ENCODE assay signal across 17 cellular contexts in the genomic region with DNA sequence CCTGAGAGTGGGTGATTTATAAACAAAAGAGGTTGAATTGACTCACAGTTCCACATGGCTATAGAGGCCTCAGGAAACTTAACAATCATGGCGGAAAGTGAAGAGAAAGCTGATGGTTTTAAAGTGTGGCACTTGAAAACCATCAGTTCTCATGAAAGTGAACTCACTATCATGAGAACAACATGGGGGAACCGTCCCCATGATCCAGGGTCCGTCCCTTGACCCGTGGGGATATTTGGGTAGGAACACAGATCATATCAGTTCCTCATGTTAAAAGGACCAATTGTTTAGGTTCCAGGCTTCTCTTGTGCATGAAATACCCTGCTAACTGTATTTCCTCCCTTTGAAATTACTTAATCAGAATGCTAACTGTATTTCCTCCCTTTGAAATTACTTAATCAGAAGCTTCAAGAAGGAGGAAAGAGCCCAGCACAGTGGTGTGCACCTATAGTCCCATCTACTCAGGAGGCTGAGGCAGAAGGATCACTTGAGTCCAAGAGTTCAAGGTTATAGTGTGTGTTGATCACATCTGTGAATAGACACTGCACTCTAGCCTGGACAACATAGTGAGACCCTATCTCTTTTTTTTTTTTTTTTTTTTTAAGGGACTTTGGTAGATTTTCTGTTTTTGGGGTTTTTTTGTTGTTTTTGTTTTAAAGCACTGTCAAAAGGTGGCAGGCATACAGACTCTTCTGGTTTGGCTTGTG. TPM values are rescaled to one million over a fixed set of nuclear protein-coding genes. Genes with fewer than 3 reads are reported as not detected.
DNase-seq lines count a peak whose midpoint lies in the region; ATAC-seq, FAIRE-seq and TF ChIP-seq lines count a peak whose summit lies in the region.
"Had no signal": no experiment of that assay in that cellular context is flagged by ENCODE, and none has a peak within 500 bp of the region (broad histone marks: within the 10 kb centered on the region; RNA-seq: fewer than 3 reads in every experiment).

No MANE protein-coding gene starts in this region.

- no peak for TF ChIP-seq POLR2A in K562 (conservative IDR thresholded peaks at IDR 0.05)

- H2BK5ac ChIP-seq in neuronal stem cell (ENCODE audit: low read length), result no peak overlapping the region

- no peaks in the 10 kb centered on the region for H3K9me3 ChIP-seq in CD8-positive, alpha-beta T cell (ENCODE audit: low read length)
- H3K9me3 ChIP-seq in K562 (replicated peaks; ENCODE audit: control insufficient read depth, insufficient read depth, low read depth, low read length) (no peaks in the 10 kb centered on the region), neuronal stem cell (replicated peaks in 1 of 2; ENCODE audit: control insufficient read depth in 2 of 2, insufficient read depth in 1 of 2, low read depth in 1 of 2, low read length in 2 of 2) (no peaks in the 10 kb centered on the region)
- H3K9me3 ChIP-seq: BE2C, HAP-1 had no signal

- no peak overlapping the region for H2BK15ac ChIP-seq in neuronal stem cell (ENCODE audit: low read length)

- no peaks in the 10 kb centered on the region for H4K20me1 ChIP-seq in K562 (replicated peaks; ENCODE audit: control insufficient read depth, insufficient read depth, low read length)

- H4K91ac ChIP-seq in neuronal stem cell (ENCODE audit: low read depth, low read length, poor library complexity), result no peak overlapping the region

- peaks cover 73% of the 10 kb centered on the region for H3K36me3 Mint-ChIP-seq in CD8-positive, alpha-beta T cell
- H3K36me3 Mint-ChIP-seq in activated T-helper 17 cell treated with anti-CD3 and anti-CD28 coated beads, Interleukin-2, amount 50 U/mL, for 72 hours (ENCODE audit: low read depth), result peaks cover 88% of the 10 kb centered on the region
- H3K36me3 Mint-ChIP-seq in activated naive CD4-positive, alpha-beta T cell treated with anti-CD3 and anti-CD28 coated beads, Interleukin-2, amount 10 ng/mL, durations not matched to agents 7 days and 5 days, result peaks cover 38% of the 10 kb centered on the region

- no peak for ATAC-seq in CD8-positive, alpha-beta T cell
- ATAC-seq in K562, result no peak
- no peak for ATAC-seq in activated T-helper 17 cell treated with anti-CD3 and anti-CD28 coated beads, Interleukin-2, amount 50 U/mL, for 72 hours (replicated peaks)

- no peak overlapping the region for H3K14ac ChIP-seq in neuronal stem cell (ENCODE audit: low read length)

- no peak overlapping the region for H3K4me3 ChIP-seq in CD8-positive, alpha-beta T cell (ENCODE audit: low read depth, low read length)
- H3K4me3 ChIP-seq in K562 (no peak overlapping the region), neuronal stem cell (ENCODE audit: low read length in 2 of 2) (no peak overlapping the region)
- H3K4me3 ChIP-seq: HAP-1 had no signal

- TF ChIP-seq RAD21 in K562 (CRISPR knock-in tag; conservative IDR thresholded peaks at IDR 0.05 in 1 of 2, IDR thresholded peaks at IDR 0.05 in 1 of 2), result no peak

- WGBS in K562 (ENCODE audit: insufficient coverage, low coverage, missing lambda C conversion rate), result 91% methylated on average over 4 of the region's 4 CpGs
- no CpG with 5 or more reads among the region's 4 CpGs for WGBS in neuronal stem cell (ENCODE audit: extremely low coverage in 2 of 2, insufficient read length in 2 of 2, insufficient replicate concordance in 1 of 2), 2 donors

- intact Hi-C loops in CD8-positive, alpha-beta T cell (cut with DNase I, micrococcal nuclease), result no loop called here
- intact Hi-C loops in K562 (cut with micrococcal nuclease), result no loop called here

- H3K4me1 Mint-ChIP-seq in CD8-positive, alpha-beta T cell (ENCODE audit: low read depth), result peaks cover 10% of the 10 kb centered on the region
- H3K4me1 Mint-ChIP-seq in activated T-helper 17 cell treated with anti-CD3 and anti-CD28 coated beads, Interleukin-2, amount 50 U/mL, for 72 hours, result no peaks in the 10 kb centered on the region
- H3K4me1 Mint-ChIP-seq in activated naive CD4-positive, alpha-beta T cell treated with anti-CD3 and anti-CD28 coated beads, Interleukin-2, amount 10 ng/mL, durations not matched to agents 7 days and 5 days, result peaks cover 6% of the 10 kb centered on the region

- H3K4ac ChIP-seq in neuronal stem cell (ENCODE audit: low read length), result no peak overlapping the region

- H3K79me2 ChIP-seq in K562 (ENCODE audit: control insufficient read depth, insufficient read depth, low read length), result no peaks in the 10 kb centered on the region

- TF ChIP-seq CTCF in CD8-positive, alpha-beta T cell (IDR thresholded peaks at IDR 0.05), result no peak
- no peak for TF ChIP-seq CTCF in K562 (IDR thresholded peaks at IDR 0.05 in 2 of 3, conservative IDR thresholded peaks at IDR 0.05 in 1 of 3; ENCODE audit: insufficient read depth in 2 of 3, low read depth in 1 of 3, low read length in 3 of 3)

- H3K9me3 Mint-ChIP-seq in CD8-positive, alpha-beta T cell, result no peaks in the 10 kb centered on the region
- no peaks in the 10 kb centered on the region for H3K9me3 Mint-ChIP-seq in activated T-helper 17 cell treated with anti-CD3 and anti-CD28 coated beads, Interleukin-2, amount 50 U/mL, for 72 hours
- H3K9me3 Mint-ChIP-seq in activated naive CD4-positive, alpha-beta T cell treated with anti-CD3 and anti-CD28 coated beads, Interleukin-2, amount 10 ng/mL, durations not matched to agents 7 days and 5 days, result no peaks in the 10 kb centered on the region
- H3K9me3 Mint-ChIP-seq: HFFc6 had no signal

- no peaks in the 10 kb centered on the region for H3K27me3 Mint-ChIP-seq in CD8-positive, alpha-beta T cell (ENCODE audit: low read depth)
- H3K27me3 Mint-ChIP-seq in activated T-helper 17 cell treated with anti-CD3 and anti-CD28 coated beads, Interleukin-2, amount 50 U/mL, for 72 hours, result no peaks in the 10 kb centered on the region
- no peaks in the 10 kb centered on the region for H3K27me3 Mint-ChIP-seq in activated naive CD4-positive, alpha-beta T cell treated with anti-CD3 and anti-CD28 coated beads, Interleukin-2, amount 10 ng/mL, durations not matched to agents 7 days and 5 days

- CTCF ChIA-PET in CD8-positive, alpha-beta T cell (lab: Charles Lee), result interaction anchor here (1.3 kb wide), 1 partner anchor 11 kb away, joined by 3 read pairs; no protein-coding TSS in a partner anchor
- CTCF ChIA-PET in K562 (lab: Yijun Ruan, JAX; ENCODE audit: low intra/inter-chr PET ratio), result no interaction called here
- CTCF ChIA-PET in activated naive CD4-positive, alpha-beta T cell treated with anti-CD3 and anti-CD28 coated beads, Interleukin-2, amount 10 ng/mL, durations not matched to agents 7 days and 5 days (lab: Charles Lee), result interaction anchor here (1.0 to 1.3 kb wide), 2 partner anchors 8 to 12 kb away, joined by 3 read pairs; no protein-coding TSS in a partner anchor

- no peak overlapping the region for H3K18ac ChIP-seq in neuronal stem cell (ENCODE audit: low read length)

- no peak for TF ChIP-seq EP300 in K562 (IDR thresholded peaks at IDR 0.05; ENCODE audit: low read length)

- H3K9ac ChIP-seq in K562 (ENCODE audit: insufficient read depth in 1 of 2, low read depth in 2 of 2, low read length in 2 of 2) (no peak overlapping the region), neuronal stem cell (ENCODE audit: low read depth, low read length, poor library complexity) (no peak overlapping the region)

- no peak overlapping the region for H2AK5ac ChIP-seq in neuronal stem cell (ENCODE audit: low read depth, low read length)

- H2BK12ac ChIP-seq in neuronal stem cell (ENCODE audit: low read length), result no peak overlapping the region

- H3K27me3 ChIP-seq in CD8-positive, alpha-beta T cell (ENCODE audit: insufficient read depth, low read length), result no peaks in the 10 kb centered on the region
- H3K27me3 ChIP-seq in K562 (ENCODE audit: control insufficient read depth in 2 of 2, insufficient read depth in 2 of 2, low read length in 2 of 2) (no peaks in the 10 kb centered on the region), neuronal stem cell (ENCODE audit: control insufficient read depth in 3 of 3, insufficient read depth in 3 of 3, low read depth in 1 of 3, low read length in 3 of 3) (no peaks in the 10 kb centered on the region)
- H3K27me3 ChIP-seq: BE2C had no signal

- H3K36me3 ChIP-seq in CD8-positive, alpha-beta T cell (ENCODE audit: insufficient read depth, low read length), result peaks cover 8% of the 10 kb centered on the region
- peaks cover 59% of the 10 kb centered on the region for H3K36me3 ChIP-seq in K562 (ENCODE audit: control insufficient read depth, insufficient read depth, low read length)
- peaks cover 5 to 82% of the 10 kb centered on the region in 2 donors for H3K36me3 ChIP-seq in neuronal stem cell (replicated peaks in 1 of 2; ENCODE audit: control insufficient read depth in 2 of 2, insufficient read depth in 2 of 2, low read length in 2 of 2)

- FAIRE-seq in K562 (lab: Jason Lieb, UNC), result no peak
- FAIRE-seq: GM19239 had no signal

- no peak overlapping the region for H3K23ac ChIP-seq in neuronal stem cell (ENCODE audit: low read depth, low read length, poor library complexity)

- H3K27ac ChIP-seq in CD8-positive, alpha-beta T cell (ENCODE audit: low read depth, low read length), result no peak overlapping the region
- H3K27ac ChIP-seq in K562 (ENCODE audit: extremely low read depth, low read depth, low read length), result no peak overlapping the region
- no peak overlapping the region for H3K27ac ChIP-seq in neuronal stem cell (replicated peaks; ENCODE audit: low read length)
- H3K27ac ChIP-seq: C4-2B had no signal

- DNase-seq in AML-193 (lab: John Stamatoyannopoulos, UW) (peak; percentile 50 to 53), K562 (ENCODE audit: extremely low read depth in 1 of 4, low spot score in 3 of 4) (no peak), foreskin melanocyte (peak; percentile 61), neuronal stem cell (ENCODE audit: low spot score) (no peak)
- DNase-seq in CD8-positive, alpha-beta T cell, result no peak
- no peak for DNase-seq in activated naive CD4-positive, alpha-beta T cell treated with anti-CD3 and anti-CD28 coated beads, Interleukin-2, amount 10 ng/mL, durations not matched to agents 7 days and 5 days
- DNase-seq in activated naive CD4-positive, alpha-beta T cell treated with Interleukin-2 at 50 U/mL for 16 hours, result no peak
- DNase-seq: BE2C, DMS53, GF-D8, GOT3, HFFc6, IMR-90 had no signal

- no peaks in the 10 kb centered on the region for H3K9me1 ChIP-seq in K562 (ENCODE audit: control insufficient read depth, insufficient read depth, low read length)

- no peak overlapping the region for H2BK120ac ChIP-seq in neuronal stem cell (ENCODE audit: low read depth, low read length)

- POLR2A ChIA-PET in CD8-positive, alpha-beta T cell (lab: Charles Lee), result no interaction called here
- POLR2A ChIA-PET in K562 (lab: Yijun Ruan, JAX), result interaction anchor here (1.0 kb wide), 1 partner anchor 12 kb away, joined by 3 read pairs; no protein-coding TSS in a partner anchor

- no peak overlapping the region for H3K4me3 Mint-ChIP-seq in CD8-positive, alpha-beta T cell
- no peak overlapping the region for H3K4me3 Mint-ChIP-seq in activated T-helper 17 cell treated with anti-CD3 and anti-CD28 coated beads, Interleukin-2, amount 50 U/mL, for 72 hours
- no peak overlapping the region for H3K4me3 Mint-ChIP-seq in activated naive CD4-positive, alpha-beta T cell treated with anti-CD3 and anti-CD28 coated beads, Interleukin-2, amount 10 ng/mL, durations not matched to agents 7 days and 5 days
- H3K4me3 Mint-ChIP-seq: HFFc6 had no signal

- H3K27ac Mint-ChIP-seq in CD8-positive, alpha-beta T cell, result peak overlapping the region; percentile 27
- no peak overlapping the region for H3K27ac Mint-ChIP-seq in activated T-helper 17 cell treated with anti-CD3 and anti-CD28 coated beads, Interleukin-2, amount 50 U/mL, for 72 hours
- no peak overlapping the region for H3K27ac Mint-ChIP-seq in activated naive CD4-positive, alpha-beta T cell treated with anti-CD3 and anti-CD28 coated beads, Interleukin-2, amount 10 ng/mL, durations not matched to agents 7 days and 5 days
- H3K27ac Mint-ChIP-seq: HFFc6 had no signal

- H3K79me1 ChIP-seq in neuronal stem cell (ENCODE audit: low read depth, low read length), result no peaks in the 10 kb centered on the region

- H2AFZ ChIP-seq in K562 (ENCODE audit: low read depth, low read length) (no peak overlapping the region), neuronal stem cell (ENCODE audit: low read length) (no peak overlapping the region)

- in situ Hi-C loops in K562 (cut with MboI), result no loop called here

- no peak overlapping the region for H3K4me2 ChIP-seq in K562 (ENCODE audit: insufficient read depth, low read length)
- H3K4me2 ChIP-seq in neuronal stem cell (ENCODE audit: insufficient read depth, low read length, poor library complexity, severe bottlenecking), result no peak overlapping the region

- no peaks in the 10 kb centered on the region for H3K4me1 ChIP-seq in CD8-positive, alpha-beta T cell (ENCODE audit: insufficient read depth, low read length)
- H3K4me1 ChIP-seq in K562 (replicated peaks in 1 of 2; ENCODE audit: control insufficient read depth in 2 of 2, insufficient read depth in 2 of 2, low read length in 2 of 2) (no peaks in the 10 kb centered on the region), neuronal stem cell (ENCODE audit: control insufficient read depth in 2 of 2, insufficient read depth in 1 of 2, low read depth in 1 of 2, low read length in 2 of 2) (no peaks in the 10 kb centered on the region)
- H3K4me1 ChIP-seq: BE2C had no signal

- no TSS peak for BruUV-seq in K562 (replicated peaks; lab: Mats Ljungman, UMichigan)

- H4K8ac ChIP-seq in neuronal stem cell (ENCODE audit: low read depth, low read length), result no peak overlapping the region

RNA-seq across cellular contexts. Expression of gene TTC1, which starts 24.8 kb away (rescaled TPM):
- 10 to 100 TPM; 12.6 to 14.3 TPM for total RNA-seq in CD8-positive, alpha-beta T cell
- 13.2 and 19.2 TPM in 2 replicates for total RNA-seq in K562 (2011; cell fraction: chromatin; rRNA removed; ENCODE audit: low replicate concordance)
- total RNA-seq in K562 (2011; cell fraction: nucleolus; rRNA removed), result 6.5 and 9.9 TPM in 2 replicates
- 12.8 and 15.0 TPM in 2 replicates for total RNA-seq in K562 (2011; cell fraction: nucleoplasm; rRNA removed)
- total RNA-seq in K562 (2014; rRNA removed) (60.5 and 66.3 TPM in 2 replicates), K562 (2014; rRNA removed; fragmentation: Illumina TruSeq; extraction: Trizol) (83.0 and 97.2 TPM in 2 replicates), K562 (2015; rRNA removed; fragmentation: Illumina TruSeq; extraction: Trizol) (78.8 and 87.7 TPM in 2 replicates), K562 (2021) (52.6 and 55.0 TPM in 2 replicates)
- polyA plus RNA-seq in K562 (2011; rRNA removed) (35.3 and 51.9 TPM in 2 replicates), K562 (2014; fragmentation: Illumina TruSeq; extraction: Trizol) (109 and 130 TPM in 2 replicates), K562 (2014; fragmentation: Nextera tagmentation; extraction: Ambion mirVana) (100 to 1,000 TPM; 121 to 173 TPM), K562 (2014; rRNA removed) (83.3 and 98.4 TPM in 2 replicates)
- polyA plus RNA-seq in K562 (2011; cell fraction: cytosol; rRNA removed), result 27.0 and 34.0 TPM in 2 replicates
- polyA plus RNA-seq in K562 (2011; cell fraction: nucleus; rRNA removed), result 9.7 and 12.5 TPM in 2 replicates
- 66.6 and 72.0 TPM in 2 replicates for polyA plus RNA-seq in K562 (2012)
- 47.9 and 51.0 TPM in 2 replicates for polyA minus RNA-seq in K562 (2011; rRNA and poly(A)+ RNA removed)
- polyA minus RNA-seq in K562 (2011; cell fraction: cytosol; rRNA and poly(A)+ RNA removed), result 15.5 and 16.9 TPM in 2 replicates
- polyA minus RNA-seq in K562 (2011; cell fraction: nucleus; rRNA and poly(A)+ RNA removed), result 5.8 and 10.2 TPM in 2 replicates
- 10 to 100 TPM; 46.9 to 56.4 TPM for total RNA-seq in activated T-helper 17 cell treated with anti-CD3 and anti-CD28 coated beads, Interleukin-2, amount 50 U/mL, for 72 hours
- polyA plus RNA-seq in neuronal stem cell (2013, experiment 1 of 2), result 47.8 TPM
- polyA plus RNA-seq in neuronal stem cell (2013, experiment 2 of 2), result 49.0 TPM

Comparison
In these comparisons a context has a peak if more than half of its experiments do, and no peak if none do; other contexts are left out.
1. DNase-seq: peak in AML-193 (2 of 2) and foreskin melanocyte (single experiment); none in CD8-positive, alpha-beta T cell (0 of 7), K562 (0 of 4), neuronal stem cell (single experiment), activated naive CD4-positive, alpha-beta T cell treated with anti-CD3 and anti-CD28 coated beads, Interleukin-2, amount 10 ng/mL, durations not matched to agents 7 days and 5 days (single experiment) and activated naive CD4-positive, alpha-beta T cell treated with Interleukin-2 at 50 U/mL for 16 hours (single experiment).